Comparison of ENCODE assay signal across 8 cellular contexts in genomic region chr1:203127672-203128611, GRCh38. TPM values are rescaled to one million over a fixed set of nuclear protein-coding genes. Genes with fewer than 3 reads are reported as not detected.
DNase-seq lines count a peak whose midpoint lies in the region; ATAC-seq, FAIRE-seq and TF ChIP-seq lines count a peak whose summit lies in the region.

TSS of gene ADORA1 (plus strand) at chr1:203127726. CDS start at chr1:203128842, 1,116 bp downstream.

- intact Hi-C loops in cardiac septum (cut with DNase I) = loop anchor here (1.0 to 5.0 kb wide), 3 partner anchors 59 to 199 kb away; no protein-coding TSS in a partner anchor

- no peak for FAIRE-seq in D721Med (lab: Jason Lieb, UNC)

- no peak within 1 kb of the TSS for H3K27ac Mint-ChIP-seq in activated naive CD8-positive, alpha-beta T cell
- no peak within 1 kb of the TSS for H3K27ac Mint-ChIP-seq in osteocyte (ENCODE audit: unreplicated experiment)
- no peak within 1 kb of the TSS for H3K27ac Mint-ChIP-seq in natural killer cell treated with Interleukin-12 subunit alpha and Interleukin-12 subunit beta and Interleukin-15 and Interleukin-18, amount 100 ng/mL, for 72 hours

- peak within 1 kb of the TSS; percentile 62 for H3K4me3 Mint-ChIP-seq in activated naive CD8-positive, alpha-beta T cell
- H3K4me3 Mint-ChIP-seq in osteocyte (ENCODE audit: unreplicated experiment) = peak within 1 kb of the TSS; percentile 58
- no peak within 1 kb of the TSS for H3K4me3 Mint-ChIP-seq in natural killer cell treated with Interleukin-12 subunit alpha and Interleukin-12 subunit beta and Interleukin-15 and Interleukin-18, amount 100 ng/mL, for 72 hours

- peaks cover 27% of the 10 kb centered on the region for H3K27me3 Mint-ChIP-seq in activated naive CD8-positive, alpha-beta T cell
- peaks cover 40% of the 10 kb centered on the region for H3K27me3 Mint-ChIP-seq in osteocyte (ENCODE audit: unreplicated experiment)
- peaks cover 45 to 50% of the 10 kb centered on the region in 2 donors for H3K27me3 Mint-ChIP-seq in natural killer cell treated with Interleukin-12 subunit alpha and Interleukin-12 subunit beta and Interleukin-15 and Interleukin-18, amount 100 ng/mL, for 72 hours

- no peak for ATAC-seq in natural killer cell treated with Interleukin-12 subunit alpha and Interleukin-12 subunit beta and Interleukin-15 and Interleukin-18, amount 100 ng/mL, for 72 hours
- no peak for ATAC-seq in HG03354 (IDR thresholded peaks at IDR 0.05; ENCODE audit: poor library complexity, severe bottlenecking, unreplicated experiment)

- no peaks in the 10 kb centered on the region for H3K36me3 Mint-ChIP-seq in activated naive CD8-positive, alpha-beta T cell
- no peaks in the 10 kb centered on the region for H3K36me3 Mint-ChIP-seq in osteocyte (ENCODE audit: unreplicated experiment)
- H3K36me3 Mint-ChIP-seq in natural killer cell treated with Interleukin-12 subunit alpha and Interleukin-12 subunit beta and Interleukin-15 and Interleukin-18, amount 100 ng/mL, for 72 hours = no peaks in the 10 kb centered on the region

- DNase-seq in D721Med (ENCODE audit: insufficient read length, low spot score) (peak; percentile 77), M059J (ENCODE audit: low read depth) (peak; percentile 75), cardiac septum (ENCODE audit: low spot score) (peak; percentile 82), osteocyte (ENCODE audit: extremely low spot score, unreplicated experiment) (peak; percentile 86), SHP77 treated with DMSO at 0.1 percent for 48 hours (lab: John Stamatoyannopoulos, UW) (no peak)
- no peak for DNase-seq in natural killer cell treated with Interleukin-12 subunit alpha and Interleukin-12 subunit beta and Interleukin-15 and Interleukin-18, amount 100 ng/mL, for 72 hours (ENCODE audit: low spot score)

- TF ChIP-seq CTCF in D721Med (IDR thresholded peaks at IDR 0.05; ENCODE audit: insufficient read depth, missing control alignments) (no peak), osteocyte (IDR thresholded peaks at IDR 0.05) (peak; percentile 23)

- H3K9me3 Mint-ChIP-seq in activated naive CD8-positive, alpha-beta T cell (ENCODE audit: low read depth) = no peaks in the 10 kb centered on the region
- H3K9me3 Mint-ChIP-seq in osteocyte (ENCODE audit: unreplicated experiment) = no peaks in the 10 kb centered on the region
- no peaks in the 10 kb centered on the region for H3K9me3 Mint-ChIP-seq in natural killer cell treated with Interleukin-12 subunit alpha and Interleukin-12 subunit beta and Interleukin-15 and Interleukin-18, amount 100 ng/mL, for 72 hours

- peaks cover 12% of the 10 kb centered on the region for H3K4me1 Mint-ChIP-seq in activated naive CD8-positive, alpha-beta T cell (ENCODE audit: low read depth)
- H3K4me1 Mint-ChIP-seq in osteocyte (ENCODE audit: unreplicated experiment) = peaks cover 23% of the 10 kb centered on the region
- peaks cover 0 to 9% of the 10 kb centered on the region in 2 donors for H3K4me1 Mint-ChIP-seq in natural killer cell treated with Interleukin-12 subunit alpha and Interleukin-12 subunit beta and Interleukin-15 and Interleukin-18, amount 100 ng/mL, for 72 hours (ENCODE audit: low read depth in 2 of 2)

RNA-seq across cellular contexts. Expression of gene ADORA1, which starts in this region (rescaled TPM):
- total RNA-seq in M059J (2014; rRNA removed; shearing (Covaris generic)) = 1.6 and 5.6 TPM in 2 replicates
- 12.1 TPM for total RNA-seq in cardiac septum
- 0.21 and 0.26 TPM in 2 replicates for total RNA-seq in osteocyte
- total RNA-seq in natural killer cell treated with Interleukin-12 subunit alpha and Interleukin-12 subunit beta and Interleukin-15 and Interleukin-18, amount 100 ng/mL, for 72 hours = not detected

Comparison
In these comparisons a context has a peak if more than half of its experiments do, and no peak if none do; other contexts are left out.
1. Peak in DNase-seq in osteocyte; RNA of the gene not detected or under 1 TPM.
2. DNase-seq: peak in D721Med (single experiment), M059J (single experiment) and cardiac septum (single experiment); none in natural killer cell treated with Interleukin-12 subunit alpha and Interleukin-12 subunit beta and Interleukin-15 and Interleukin-18, amount 100 ng/mL, for 72 hours (single experiment) and SHP77 treated with DMSO at 0.1 percent for 48 hours (single experiment).